In the genomic region with DNA sequence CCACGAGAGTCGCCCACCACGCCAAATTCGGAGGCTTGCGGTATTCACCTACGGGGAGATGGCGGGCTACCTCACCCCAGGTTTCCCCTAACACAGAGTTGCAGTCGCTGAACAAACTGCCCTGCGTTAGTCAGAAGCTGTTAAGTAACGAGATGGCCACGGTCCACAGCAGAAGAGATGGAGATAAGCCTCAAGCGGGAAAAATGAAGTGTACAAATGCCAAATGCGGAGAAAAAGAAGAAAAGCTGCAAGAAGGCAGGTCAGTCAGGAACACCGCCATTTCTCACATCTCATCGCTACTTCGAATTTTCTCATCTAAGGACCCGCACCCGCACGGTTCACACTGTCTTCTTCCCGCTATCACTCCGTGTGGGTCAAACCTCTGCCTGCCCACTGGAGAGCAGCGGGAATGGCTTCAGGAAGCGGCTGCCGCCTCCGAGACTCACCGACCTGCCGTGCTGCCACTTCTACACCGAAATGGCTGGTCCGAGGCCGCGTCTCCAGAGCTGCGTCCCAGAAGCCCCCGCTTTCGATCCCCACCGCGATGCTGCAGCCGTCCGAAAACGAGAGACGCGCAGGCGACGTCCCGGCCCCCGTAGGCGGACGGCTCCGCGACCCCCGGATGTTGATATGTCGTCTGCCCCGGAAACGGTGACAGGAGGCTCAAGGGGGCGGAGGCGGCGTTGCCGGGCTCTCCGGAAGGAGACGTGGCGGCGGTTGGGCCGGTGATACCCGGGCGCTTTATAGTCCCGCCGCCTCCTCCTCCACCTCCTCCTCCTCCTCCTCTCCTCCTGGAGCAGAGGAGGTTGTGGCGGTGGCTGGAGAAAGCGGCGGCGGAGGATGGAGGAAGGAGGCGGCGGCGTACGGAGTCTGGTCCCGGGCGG, we compare ENCODE assay signal across 8 cellular contexts. TPM values are rescaled to one million over a fixed set of nuclear protein-coding genes. Genes with fewer than 3 reads are reported as not detected.
A peak's percentile ranks its signal among the peaks of the same experiment; 100 is the strongest.
DNase-seq lines count a peak whose midpoint lies in the region; ATAC-seq, FAIRE-seq and TF ChIP-seq lines count a peak whose summit lies in the region.

ASB3 (minus strand) TSS at position 583 of the 884 bp plus-strand sequence. CDS start 21,381 bp downstream, outside the sequence.
ERLEC1 (plus strand) TSS at position 674 of the 884 bp plus-strand sequence; CDS start at position 841, 167 bp downstream.

- ATAC-seq in GM21737 (IDR thresholded peaks at IDR 0.05; ENCODE audit: unreplicated experiment): peak; percentile 95
- ATAC-seq in activated T-cell treated with anti-CD3 and anti-CD28 coated beads, Interleukin-2, amount 50 U/mL, for 72 hours (replicated peaks in 1 of 2): peak; percentile 95

- peak within 1 kb of the TSS; percentile 96 to 99 for H3K4me3 Mint-ChIP-seq in activated T-cell treated with anti-CD3 and anti-CD28 coated beads, Interleukin-2, amount 50 U/mL, for 72 hours

- TF ChIP-seq POLR2A in esophagus squamous epithelium (IDR thresholded peaks at IDR 0.05): peak in 2 of 4 donors; percentile 43 to 61

- H3K4me1 Mint-ChIP-seq in activated T-cell treated with anti-CD3 and anti-CD28 coated beads, Interleukin-2, amount 50 U/mL, for 72 hours (ENCODE audit: low read depth): peaks cover 52% of the 10 kb centered on the region

- peaks cover 9% of the 10 kb centered on the region in 2 donors for H3K36me3 Mint-ChIP-seq in activated T-cell treated with anti-CD3 and anti-CD28 coated beads, Interleukin-2, amount 50 U/mL, for 72 hours (ENCODE audit: insufficient read depth in 2 of 2)

- DNase-seq in DMS53 treated with DMSO at 0.1 percent for 48 hours (lab: John Stamatoyannopoulos, UW; ENCODE audit: unreplicated experiment): peak; percentile 72
- DNase-seq in KG1 (lab: John Stamatoyannopoulos, UW): peak; percentile 85
- peak; percentile 79 for DNase-seq in RCC 7860 (ENCODE audit: low spot score)
- peak; percentile 93 for DNase-seq in activated T-cell treated with anti-CD3 and anti-CD28 coated beads, Interleukin-2, amount 50 U/mL, for 72 hours
- peak; percentile 41 for DNase-seq in esophagus squamous epithelium (lab: John Stamatoyannopoulos, UW)
- DNase-seq in myocyte (ENCODE audit: low read depth): peak; percentile 91
- peak; percentile 83 to 89 for DNase-seq in stimulated activated CD8-positive, alpha-beta memory T cell treated with anti-CD3 and anti-CD28 coated beads, Interleukin-7, amount 100 ng/mL, for 48 hours (ENCODE audit: extremely low read depth in 1 of 2, low read depth in 1 of 2)

- H3K27me3 ChIP-seq in esophagus squamous epithelium: no peaks in the 10 kb centered on the region

- intact Hi-C loops in esophagus squamous epithelium (cut with DNase I): no loop called here

- peak within 1 kb of the TSS; percentile 93 for H3K27ac Mint-ChIP-seq in activated T-cell treated with anti-CD3 and anti-CD28 coated beads, Interleukin-2, amount 50 U/mL, for 72 hours

- H3K27ac ChIP-seq in esophagus squamous epithelium: peak within 1 kb of the TSS; percentile 80 to 90 (median 86)

- 0% methylated on average over 23 of the region's 76 CpGs for WGBS in esophagus squamous epithelium, 2 donors

- no peaks in the 10 kb centered on the region for H3K9me3 ChIP-seq in esophagus squamous epithelium

- no peak for TF ChIP-seq CTCF in esophagus squamous epithelium (IDR thresholded peaks at IDR 0.05)

- peak within 1 kb of the TSS; percentile 68 to 98 (median 82) for H3K4me3 ChIP-seq in esophagus squamous epithelium

- peaks cover 0 to 5% (median 0%) of the 10 kb centered on the region in 3 donors for H3K36me3 ChIP-seq in esophagus squamous epithelium

- no peaks in the 10 kb centered on the region for H3K9me3 Mint-ChIP-seq in activated T-cell treated with anti-CD3 and anti-CD28 coated beads, Interleukin-2, amount 50 U/mL, for 72 hours

- no peak for FAIRE-seq in RCC 7860 (lab: Jason Lieb, UNC)

- no peaks in the 10 kb centered on the region for H3K27me3 Mint-ChIP-seq in activated T-cell treated with anti-CD3 and anti-CD28 coated beads, Interleukin-2, amount 50 U/mL, for 72 hours (ENCODE audit: low read depth)

- peaks cover 6 to 59% (median 25%) of the 10 kb centered on the region in 3 donors for H3K4me1 ChIP-seq in esophagus squamous epithelium

RNA-seq across cellular contexts. Expression of gene ASB3, which starts in this region (rescaled TPM):
- 10 to 100 TPM; 29.6 to 31.7 TPM for total RNA-seq in activated T-cell treated with anti-CD3 and anti-CD28 coated beads, Interleukin-2, amount 50 U/mL, for 72 hours
- 10 to 100 TPM in 1 of 4 donors, 1 to 10 TPM in 3; 7.0 to 14.7 (median 8.6) TPM for total RNA-seq in esophagus squamous epithelium
- 14.0 and 16.8 TPM in 2 replicates for total RNA-seq in myocyte
- polyA plus RNA-seq in myocyte (2012): 12.0 TPM

RNA-seq across cellular contexts. Expression of gene ERLEC1, which starts in this region (rescaled TPM):
- 10 to 100 TPM; 24.4 to 31.4 TPM for total RNA-seq in activated T-cell treated with anti-CD3 and anti-CD28 coated beads, Interleukin-2, amount 50 U/mL, for 72 hours
- total RNA-seq in esophagus squamous epithelium (10 to 100 TPM; 15.1 to 27.5 (median 21.3) TPM), myocyte (55.7 and 90.4 TPM in 2 replicates)
- polyA plus RNA-seq in myocyte (2012): 47.6 TPM

Comparison
In these comparisons a context has a peak if more than half of its experiments do, and no peak if none do; other contexts are left out.
1. Peak in every context shown above with its lines: DNase-seq, ATAC-seq, H3K4me3 ChIP-seq and H3K27ac ChIP-seq.
2. DNase-seq: peak in every context shown above with its lines; median percentile 93 in activated T-cell treated with anti-CD3 and anti-CD28 coated beads, Interleukin-2, amount 50 U/mL, for 72 hours; 91 in myocyte; 86 in stimulated activated CD8-positive, alpha-beta memory T cell treated with anti-CD3 and anti-CD28 coated beads, Interleukin-7, amount 100 ng/mL, for 48 hours; 85 in KG1; 79 in RCC 7860; 72 in DMS53 treated with DMSO at 0.1 percent for 48 hours; 41 in esophagus squamous epithelium.